ENCODE assay signal across 7 cellular contexts in the genomic region with DNA sequence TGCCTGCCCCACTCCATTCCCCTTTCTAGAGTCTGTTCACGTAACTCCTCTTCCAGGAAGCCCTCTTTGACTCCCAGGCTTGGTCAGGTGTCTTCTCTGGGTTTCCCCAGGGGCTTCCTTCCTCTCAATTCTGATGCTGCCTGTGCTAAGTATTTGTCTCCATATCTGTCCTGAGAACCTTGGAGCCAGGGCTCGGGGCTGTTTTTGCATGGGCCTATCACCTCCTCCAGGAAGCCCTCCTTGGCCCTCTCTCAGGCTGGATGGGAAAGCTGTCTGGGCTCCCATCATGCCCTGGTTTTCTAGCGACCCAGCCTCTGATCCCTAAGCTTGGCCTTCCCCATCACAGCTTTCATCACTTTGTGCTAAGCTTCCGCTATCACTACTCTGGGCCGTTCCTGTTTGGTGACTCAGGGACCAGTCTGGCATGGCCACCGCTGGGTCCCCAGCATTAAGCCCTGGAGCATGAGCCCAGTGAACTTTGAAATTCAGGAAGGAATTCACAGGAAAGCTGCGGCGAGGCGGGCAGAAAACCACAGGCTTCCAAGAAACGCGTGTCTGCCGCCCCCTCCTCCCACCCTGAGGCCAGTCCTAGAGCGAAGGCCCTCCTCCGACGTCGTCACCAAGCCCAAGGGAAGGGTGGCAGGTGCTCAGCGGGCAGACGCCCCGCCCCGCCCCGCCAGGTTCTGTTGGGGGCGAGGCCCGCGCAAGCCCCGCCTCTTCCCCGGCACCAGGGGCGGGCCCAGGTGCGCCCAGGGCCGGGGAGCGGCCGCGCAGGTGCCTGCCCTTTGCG. TPM values are rescaled to one million over a fixed set of nuclear protein-coding genes. Genes with fewer than 3 reads are reported as not detected.
DNase-seq lines count a peak whose midpoint lies in the region; ATAC-seq and TF ChIP-seq lines count a peak whose summit lies in the region.

No MANE protein-coding gene starts in this region.

- ATAC-seq in GM18909 (IDR thresholded peaks at IDR 0.05; ENCODE audit: poor library complexity, unreplicated experiment) = peak; percentile 65
- peak; percentile 89 for ATAC-seq in WTC11
- peak; percentile 77 to 89 (median 83) for ATAC-seq in right lobe of liver
- ATAC-seq in GM21447 (IDR thresholded peaks at IDR 0.05; ENCODE audit: unreplicated experiment) = no peak

- H3K4me1 Mint-ChIP-seq in WTC11 = peaks cover 51% of the 10 kb centered on the region

- CTCF ChIA-PET in WTC11 (lab: Charles Lee) = interaction anchor here (1.0 to 5.8 kb wide), 12 partner anchors 8 to 139 kb away, joined by 3 to 50 read pairs (median 9); a partner anchor contains a TSS

- H3K36me3 ChIP-seq in right lobe of liver = no peaks in the 10 kb centered on the region

- no peaks in the 10 kb centered on the region for H3K9me3 ChIP-seq in right lobe of liver

- H3K27me3 ChIP-seq in right lobe of liver = no peaks in the 10 kb centered on the region

- H3K9me3 Mint-ChIP-seq in WTC11 = no peaks in the 10 kb centered on the region

- intact Hi-C loops in right lobe of liver (cut with DNase I) = no loop called here

- H3K27ac ChIP-seq in right lobe of liver = peak overlapping the region; percentile 33 to 77 (median 37)

- H3K4me1 ChIP-seq in right lobe of liver = peaks cover 0 to 7% (median 0%) of the 10 kb centered on the region in 4 donors

- WGBS in right lobe of liver (ENCODE audit: insufficient coverage, low coverage, low lambda C conversion rate, missing lambda C conversion rate) = 16% methylated on average over 10 of the region's 33 CpGs

- H3K27me3 Mint-ChIP-seq in WTC11 (ENCODE audit: low read depth) = no peaks in the 10 kb centered on the region

- POLR2A ChIA-PET in WTC11 (lab: Charles Lee) = interaction anchor here (0.9 to 2.5 kb wide), 9 partner anchors 8 to 585 kb away, joined by 3 to 20 read pairs (median 3); a partner anchor contains a TSS

- H3K4me3 ChIP-seq in right lobe of liver = peak overlapping the region; percentile 44 to 52 (median 50)

- H3K36me3 Mint-ChIP-seq in WTC11 = no peaks in the 10 kb centered on the region; the same call in 1 of the 2 replicates

- no peak for TF ChIP-seq POLR2A in right lobe of liver (IDR thresholded peaks at IDR 0.05)

- peak overlapping the region; percentile 97 for H3K27ac Mint-ChIP-seq in WTC11

- H3K4me3 Mint-ChIP-seq in WTC11 = peak overlapping the region; percentile 63

- no peak for TF ChIP-seq CTCF in WTC11 (IDR thresholded peaks at IDR 0.05)
- no peak for TF ChIP-seq CTCF in right lobe of liver (IDR thresholded peaks at IDR 0.05)

- peak; percentile 48 for DNase-seq in NCI-H1092 treated with DMSO at 0.1 percent for 48 hours (lab: John Stamatoyannopoulos, UW)
- peak; percentile 97 for DNase-seq in WTC11 (ENCODE audit: low spot score)
- DNase-seq in cerebellum (ENCODE audit: low spot score) = peak; percentile 96
- DNase-seq in right lobe of liver = peak in 2 of 3 donors; percentile 59 to 79
- DNase-seq in stimulated activated CD4-positive, alpha-beta T cell treated with anti-CD3 and anti-CD28 coated beads, TNF-alpha, amount 100 ng/mL, for 4 hours (ENCODE audit: low read depth in 3 of 3) = peak; percentile 57 to 73 (median 63)

TF ChIP-seq in WTC11, 78 proteins besides CTCF, POLR2A, EP300 and RAD21 (continues in another document):
- TF ChIP-seq NR2C2 (CRISPR knock-in tag; IDR thresholded peaks at IDR 0.05) = no peak
- no peak for TF ChIP-seq CBFB (CRISPR knock-in tag; IDR thresholded peaks at IDR 0.05; ENCODE audit: low read depth)
- TF ChIP-seq, protein P1, sequence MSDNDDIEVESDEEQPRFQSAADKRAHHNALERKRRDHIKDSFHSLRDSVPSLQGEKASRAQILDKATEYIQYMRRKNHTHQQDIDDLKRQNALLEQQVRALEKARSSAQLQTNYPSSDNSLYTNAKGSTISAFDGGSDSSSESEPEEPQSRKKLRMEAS (CRISPR knock-in tag; IDR thresholded peaks at IDR 0.05) = no peak
- no peak for TF ChIP-seq ELF4 (CRISPR knock-in tag; IDR thresholded peaks at IDR 0.05; ENCODE audit: low read depth)
- no peak for TF ChIP-seq HMGA2 (CRISPR knock-in tag; IDR thresholded peaks at IDR 0.05)
- TF ChIP-seq, protein P2, sequence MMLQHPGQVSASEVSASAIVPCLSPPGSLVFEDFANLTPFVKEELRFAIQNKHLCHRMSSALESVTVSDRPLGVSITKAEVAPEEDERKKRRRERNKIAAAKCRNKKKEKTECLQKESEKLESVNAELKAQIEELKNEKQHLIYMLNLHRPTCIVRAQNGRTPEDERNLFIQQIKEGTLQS (CRISPR knock-in tag; conservative IDR thresholded peaks at IDR 0.05) = no peak
- TF ChIP-seq, protein P3, sequence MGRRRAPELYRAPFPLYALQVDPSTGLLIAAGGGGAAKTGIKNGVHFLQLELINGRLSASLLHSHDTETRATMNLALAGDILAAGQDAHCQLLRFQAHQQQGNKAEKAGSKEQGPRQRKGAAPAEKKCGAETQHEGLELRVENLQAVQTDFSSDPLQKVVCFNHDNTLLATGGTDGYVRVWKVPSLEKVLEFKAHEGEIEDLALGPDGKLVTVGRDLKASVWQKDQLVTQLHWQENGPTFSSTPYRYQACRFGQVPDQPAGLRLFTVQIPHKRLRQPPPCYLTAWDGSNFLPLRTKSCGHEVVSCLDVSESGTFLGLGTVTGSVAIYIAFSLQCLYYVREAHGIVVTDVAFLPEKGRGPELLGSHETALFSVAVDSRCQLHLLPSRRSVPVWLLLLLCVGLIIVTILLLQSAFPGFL (CRISPR knock-in tag; IDR thresholded peaks at IDR 0.05; ENCODE audit: borderline replicate concordance) = no peak
- no peak for TF ChIP-seq FOXK1 (CRISPR knock-in tag; IDR thresholded peaks at IDR 0.05)
- TF ChIP-seq, protein P4, sequence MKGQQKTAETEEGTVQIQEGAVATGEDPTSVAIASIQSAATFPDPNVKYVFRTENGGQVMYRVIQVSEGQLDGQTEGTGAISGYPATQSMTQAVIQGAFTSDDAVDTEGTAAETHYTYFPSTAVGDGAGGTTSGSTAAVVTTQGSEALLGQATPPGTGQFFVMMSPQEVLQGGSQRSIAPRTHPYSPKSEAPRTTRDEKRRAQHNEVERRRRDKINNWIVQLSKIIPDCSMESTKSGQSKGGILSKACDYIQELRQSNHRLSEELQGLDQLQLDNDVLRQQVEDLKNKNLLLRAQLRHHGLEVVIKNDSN (CRISPR knock-in tag; IDR thresholded peaks at IDR 0.05) = no peak
- TF ChIP-seq, protein P5, sequence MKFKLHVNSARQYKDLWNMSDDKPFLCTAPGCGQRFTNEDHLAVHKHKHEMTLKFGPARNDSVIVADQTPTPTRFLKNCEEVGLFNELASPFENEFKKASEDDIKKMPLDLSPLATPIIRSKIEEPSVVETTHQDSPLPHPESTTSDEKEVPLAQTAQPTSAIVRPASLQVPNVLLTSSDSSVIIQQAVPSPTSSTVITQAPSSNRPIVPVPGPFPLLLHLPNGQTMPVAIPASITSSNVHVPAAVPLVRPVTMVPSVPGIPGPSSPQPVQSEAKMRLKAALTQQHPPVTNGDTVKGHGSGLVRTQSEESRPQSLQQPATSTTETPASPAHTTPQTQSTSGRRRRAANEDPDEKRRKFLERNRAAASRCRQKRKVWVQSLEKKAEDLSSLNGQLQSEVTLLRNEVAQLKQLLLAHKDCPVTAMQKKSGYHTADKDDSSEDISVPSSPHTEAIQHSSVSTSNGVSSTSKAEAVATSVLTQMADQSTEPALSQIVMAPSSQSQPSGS (CRISPR knock-in tag; IDR thresholded peaks at IDR 0.05; ENCODE audit: borderline replicate concordance, low read depth) = no peak
- TF ChIP-seq, protein P6, sequence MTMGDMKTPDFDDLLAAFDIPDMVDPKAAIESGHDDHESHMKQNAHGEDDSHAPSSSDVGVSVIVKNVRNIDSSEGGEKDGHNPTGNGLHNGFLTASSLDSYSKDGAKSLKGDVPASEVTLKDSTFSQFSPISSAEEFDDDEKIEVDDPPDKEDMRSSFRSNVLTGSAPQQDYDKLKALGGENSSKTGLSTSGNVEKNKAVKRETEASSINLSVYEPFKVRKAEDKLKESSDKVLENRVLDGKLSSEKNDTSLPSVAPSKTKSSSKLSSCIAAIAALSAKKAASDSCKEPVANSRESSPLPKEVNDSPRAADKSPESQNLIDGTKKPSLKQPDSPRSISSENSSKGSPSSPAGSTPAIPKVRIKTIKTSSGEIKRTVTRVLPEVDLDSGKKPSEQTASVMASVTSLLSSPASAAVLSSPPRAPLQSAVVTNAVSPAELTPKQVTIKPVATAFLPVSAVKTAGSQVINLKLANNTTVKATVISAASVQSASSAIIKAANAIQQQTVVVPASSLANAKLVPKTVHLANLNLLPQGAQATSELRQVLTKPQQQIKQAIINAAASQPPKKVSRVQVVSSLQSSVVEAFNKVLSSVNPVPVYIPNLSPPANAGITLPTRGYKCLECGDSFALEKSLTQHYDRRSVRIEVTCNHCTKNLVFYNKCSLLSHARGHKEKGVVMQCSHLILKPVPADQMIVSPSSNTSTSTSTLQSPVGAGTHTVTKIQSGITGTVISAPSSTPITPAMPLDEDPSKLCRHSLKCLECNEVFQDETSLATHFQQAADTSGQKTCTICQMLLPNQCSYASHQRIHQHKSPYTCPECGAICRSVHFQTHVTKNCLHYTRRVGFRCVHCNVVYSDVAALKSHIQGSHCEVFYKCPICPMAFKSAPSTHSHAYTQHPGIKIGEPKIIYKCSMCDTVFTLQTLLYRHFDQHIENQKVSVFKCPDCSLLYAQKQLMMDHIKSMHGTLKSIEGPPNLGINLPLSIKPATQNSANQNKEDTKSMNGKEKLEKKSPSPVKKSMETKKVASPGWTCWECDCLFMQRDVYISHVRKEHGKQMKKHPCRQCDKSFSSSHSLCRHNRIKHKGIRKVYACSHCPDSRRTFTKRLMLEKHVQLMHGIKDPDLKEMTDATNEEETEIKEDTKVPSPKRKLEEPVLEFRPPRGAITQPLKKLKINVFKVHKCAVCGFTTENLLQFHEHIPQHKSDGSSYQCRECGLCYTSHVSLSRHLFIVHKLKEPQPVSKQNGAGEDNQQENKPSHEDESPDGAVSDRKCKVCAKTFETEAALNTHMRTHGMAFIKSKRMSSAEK (CRISPR knock-in tag; IDR thresholded peaks at IDR 0.05; ENCODE audit: borderline replicate concordance) = no peak
- TF ChIP-seq, protein P7, sequence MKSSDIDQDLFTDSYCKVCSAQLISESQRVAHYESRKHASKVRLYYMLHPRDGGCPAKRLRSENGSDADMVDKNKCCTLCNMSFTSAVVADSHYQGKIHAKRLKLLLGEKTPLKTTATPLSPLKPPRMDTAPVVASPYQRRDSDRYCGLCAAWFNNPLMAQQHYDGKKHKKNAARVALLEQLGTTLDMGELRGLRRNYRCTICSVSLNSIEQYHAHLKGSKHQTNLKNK (CRISPR knock-in tag; IDR thresholded peaks at IDR 0.05) = no peak

RNA-seq across cellular contexts. Expression of a gene that starts 0.5 kb away (rescaled TPM):
- 335 to 400 TPM (median 358 TPM) in 3 replicates for total RNA-seq in WTC11 (2021)
- 53.1 TPM for total RNA-seq in cerebellum
- 10 to 100 TPM in 1 of 6 experiments, 1 to 10 TPM in 5; 3.5 to 19.1 (median 6.2) TPM for total RNA-seq in right lobe of liver

RNA-seq across cellular contexts. Expression of a gene that starts 7.7 kb away (rescaled TPM):
- total RNA-seq in WTC11 (2021) (32.3 to 33.8 TPM (median 33.4 TPM) in 3 replicates), cerebellum (1.5 TPM), right lobe of liver (1 to 10 TPM; 2.7 to 8.7 (median 6.7) TPM)

RNA-seq across cellular contexts. Expression of a gene that starts 39.9 kb away (rescaled TPM):
- total RNA-seq in WTC11 (2021) (5.2 to 6.8 TPM (median 5.9 TPM) in 3 replicates), cerebellum (16.6 TPM), right lobe of liver (not detected)

RNA-seq across cellular contexts. Expression of a gene that starts 40.2 kb away (rescaled TPM):
- 16.1 to 22.3 TPM (median 21.3 TPM) in 3 replicates for total RNA-seq in WTC11 (2021)
- total RNA-seq in cerebellum = not detected
- 1 to 10 TPM in 1 of 6 experiments, not detected in 5; 1.8 TPM for total RNA-seq in right lobe of liver

RNA-seq across cellular contexts. Expression of a gene that starts 51.9 kb away (rescaled TPM):
- total RNA-seq in WTC11 (2021) = 83.3 to 92.5 TPM (median 90.1 TPM) in 3 replicates
- 25.5 TPM for total RNA-seq in cerebellum
- 10 to 100 TPM; 26.3 to 69.7 (median 42.0) TPM for total RNA-seq in right lobe of liver
